ENCODE assay signal across 23 cellular contexts in genomic region chr2:240663791-240664190, GRCh38. TPM values are rescaled to one million over a fixed set of nuclear protein-coding genes. Genes with fewer than 3 reads are reported as not detected.
"Had no signal": no experiment of that assay in that cellular context is flagged by ENCODE, and none has a peak within 500 bp of the region (broad histone marks: within the 10 kb centered on the region; RNA-seq: fewer than 3 reads in every experiment).

No MANE protein-coding gene starts in this region.

- H3K4me3 Mint-ChIP-seq: activated CD4-positive, alpha-beta memory T cell treated with anti-CD3 and anti-CD28 coated beads for 36 hours; activated CD4-positive, alpha-beta T cell treated with anti-CD3 and anti-CD28 coated beads for 36 hours; activated CD8-positive, alpha-beta memory T cell treated with anti-CD3 and anti-CD28 coated beads, Interleukin-2, amount 10 ng/mL, durations not matched to agents 7 days and 5 days; activated naive CD4-positive, alpha-beta T cell treated with anti-CD3 and anti-CD28 coated beads, Interleukin-2, amount 10 ng/mL, durations not matched to agents 7 days and 5 days; T-helper 1 cell treated with Interleukin-12 subunit alpha and Interleukin-12 subunit beta and Interleukin-4 antibody, amounts not matched to agents 30 μg/mL and 1 μg/mL, for 36 hours had no signal

- H3K27me3 ChIP-seq: ascending aorta had no signal

- H3K27ac Mint-ChIP-seq: activated CD4-positive, alpha-beta memory T cell treated with anti-CD3 and anti-CD28 coated beads for 36 hours; activated CD4-positive, alpha-beta T cell treated with anti-CD3 and anti-CD28 coated beads for 36 hours; activated CD8-positive, alpha-beta memory T cell treated with anti-CD3 and anti-CD28 coated beads, Interleukin-2, amount 10 ng/mL, durations not matched to agents 7 days and 5 days; activated naive CD4-positive, alpha-beta T cell treated with anti-CD3 and anti-CD28 coated beads, Interleukin-2, amount 10 ng/mL, durations not matched to agents 7 days and 5 days; T-helper 1 cell treated with Interleukin-12 subunit alpha and Interleukin-12 subunit beta and Interleukin-4 antibody, amounts not matched to agents 30 μg/mL and 1 μg/mL, for 36 hours had no signal

- H3K4me1 Mint-ChIP-seq: activated CD4-positive, alpha-beta T cell treated with anti-CD3 and anti-CD28 coated beads for 36 hours; activated CD8-positive, alpha-beta memory T cell treated with anti-CD3 and anti-CD28 coated beads, Interleukin-2, amount 10 ng/mL, durations not matched to agents 7 days and 5 days; activated naive CD4-positive, alpha-beta T cell treated with anti-CD3 and anti-CD28 coated beads, Interleukin-2, amount 10 ng/mL, durations not matched to agents 7 days and 5 days had no signal

- ATAC-seq: activated CD4-positive, alpha-beta T cell treated with anti-CD3 and anti-CD28 coated beads for 36 hours; activated CD8-positive, alpha-beta memory T cell treated with anti-CD3 and anti-CD28 coated beads, Interleukin-2, amount 10 ng/mL, durations not matched to agents 7 days and 5 days; gastrocnemius medialis; left colon; stimulated activated naive CD8-positive, alpha-beta T cell treated with anti-CD3 and anti-CD28 coated beads, Interleukin-15, Interleukin-2, amounts not matched to agents 100 U/mL and 50 U/mL, for 24 hours had no signal

- H3K4me3 ChIP-seq: ascending aorta, coronary artery, gastrocnemius medialis, suprapubic skin had no signal

- H3K4me1 ChIP-seq: ascending aorta, gastrocnemius medialis, suprapubic skin had no signal

- H3K9me3 ChIP-seq: suprapubic skin had no signal

- H3K27ac ChIP-seq: ascending aorta, coronary artery, gastrocnemius medialis, suprapubic skin had no signal

- DNase-seq: activated CD4-positive, alpha-beta memory T cell treated with anti-CD3 and anti-CD28 coated beads for 36 hours; activated CD4-positive, alpha-beta T cell treated with anti-CD3 and anti-CD28 coated beads for 36 hours; activated CD8-positive, alpha-beta memory T cell treated with anti-CD3 and anti-CD28 coated beads, Interleukin-2, amount 10 ng/mL, durations not matched to agents 7 days and 5 days; activated naive CD4-positive, alpha-beta T cell treated with anti-CD3 and anti-CD28 coated beads, Interleukin-2, amount 10 ng/mL, durations not matched to agents 7 days and 5 days; activated T-cell treated with anti-CD3 and anti-CD28 coated beads, Interleukin-2, amount 50 U/mL, for 1 hour; effector CD4-positive, alpha-beta T cell; gastrocnemius medialis; left colon; midbrain; retina; stimulated activated CD4-positive, alpha-beta T cell treated with anti-CD3 and anti-CD28 coated beads, Interleukin-4, amount 100 ng/mL, for 1 hour; stimulated activated naive CD8-positive, alpha-beta T cell treated with anti-CD3 and anti-CD28 coated beads, Interleukin-15, Interleukin-2, amounts not matched to agents 100 U/mL and 50 U/mL, for 24 hours; trophoblast cell had no signal

- H3K36me3 Mint-ChIP-seq: activated CD4-positive, alpha-beta memory T cell treated with anti-CD3 and anti-CD28 coated beads for 36 hours; activated naive CD4-positive, alpha-beta T cell treated with anti-CD3 and anti-CD28 coated beads, Interleukin-2, amount 10 ng/mL, durations not matched to agents 7 days and 5 days had no signal

- H3K36me3 ChIP-seq: ascending aorta, gastrocnemius medialis, suprapubic skin had no signal

RNA-seq across cellular contexts. Expression of gene AQP12B, which starts 18.9 kb away (rescaled TPM):
- total RNA-seq: activated CD4-positive, alpha-beta memory T cell treated with anti-CD3 and anti-CD28 coated beads for 36 hours; activated CD4-positive, alpha-beta T cell treated with anti-CD3 and anti-CD28 coated beads for 36 hours; activated CD8-positive, alpha-beta memory T cell treated with anti-CD3 and anti-CD28 coated beads, Interleukin-2, amount 10 ng/mL, durations not matched to agents 7 days and 5 days; ascending aorta; cardiac septum; endothelial cell of umbilical vein; fibroblast of lung; gastrocnemius medialis; lung microvascular endothelial cell; myocyte; skeletal muscle tissue; suprapubic skin had no signal
- polyA plus RNA-seq: endothelial cell of umbilical vein, fibroblast of lung had no signal

RNA-seq across cellular contexts. Expression of gene AQP12A, which starts 27.9 kb away (rescaled TPM):
- total RNA-seq: activated CD4-positive, alpha-beta memory T cell treated with anti-CD3 and anti-CD28 coated beads for 36 hours; activated CD4-positive, alpha-beta T cell treated with anti-CD3 and anti-CD28 coated beads for 36 hours; activated CD8-positive, alpha-beta memory T cell treated with anti-CD3 and anti-CD28 coated beads, Interleukin-2, amount 10 ng/mL, durations not matched to agents 7 days and 5 days; ascending aorta; cardiac septum; endothelial cell of umbilical vein; fibroblast of lung; gastrocnemius medialis; lung microvascular endothelial cell; myocyte; skeletal muscle tissue; suprapubic skin had no signal
- polyA plus RNA-seq: endothelial cell of umbilical vein, fibroblast of lung had no signal

RNA-seq across cellular contexts. Expression of gene GPR35, which starts 38.5 kb away (rescaled TPM):
- total RNA-seq: ascending aorta had no signal
- polyA plus RNA-seq: fibroblast of lung had no signal
